8 cellular contexts compared by ENCODE assay signal in genomic region chr3:100709840-100710235, GRCh38. TPM values are rescaled to one million over a fixed set of nuclear protein-coding genes. Genes with fewer than 3 reads are reported as not detected.
A peak's percentile ranks its signal among the peaks of the same experiment; 100 is the strongest.
DNase-seq lines count a peak whose midpoint lies in the region; ATAC-seq, FAIRE-seq and TF ChIP-seq lines count a peak whose summit lies in the region.

No MANE protein-coding gene starts in this region.

- H3K79me1 ChIP-seq in neuronal stem cell (ENCODE audit: low read depth, low read length), result peaks cover 2% of the 10 kb centered on the region

- no peak for TF ChIP-seq POLR2A in uterus (IDR thresholded peaks at IDR 0.05)

- H3K14ac ChIP-seq in neuronal stem cell (ENCODE audit: low read length), result no peak overlapping the region

- H3K23ac ChIP-seq in neuronal stem cell (ENCODE audit: low read depth, low read length, poor library complexity), result peak overlapping the region; percentile 95

- H3K9me3 ChIP-seq in neuronal stem cell (replicated peaks in 1 of 2; ENCODE audit: control insufficient read depth in 2 of 2, insufficient read depth in 1 of 2, low read depth in 1 of 2, low read length in 2 of 2) (peaks cover 2 to 6% of the 10 kb centered on the region in 2 donors), uterus (no peaks in the 10 kb centered on the region)

- no peak overlapping the region for H3K4ac ChIP-seq in neuronal stem cell (ENCODE audit: low read length)

- peak overlapping the region; percentile 78 to 97 for H3K4me3 ChIP-seq in neuronal stem cell (ENCODE audit: low read length in 2 of 2)
- peak overlapping the region; percentile 83 to 87 for H3K4me3 ChIP-seq in uterus

- no peak overlapping the region for H2BK120ac ChIP-seq in neuronal stem cell (ENCODE audit: low read depth, low read length)

- ATAC-seq in GM18511 (IDR thresholded peaks at IDR 0.05; ENCODE audit: unreplicated experiment), result no peak

- peak overlapping the region; percentile 90 for H2AFZ ChIP-seq in neuronal stem cell (ENCODE audit: low read length)

- H2BK15ac ChIP-seq in neuronal stem cell (ENCODE audit: low read length), result no peak overlapping the region

- peak overlapping the region; percentile 99 for H3K18ac ChIP-seq in neuronal stem cell (ENCODE audit: low read length)

- H4K91ac ChIP-seq in neuronal stem cell (ENCODE audit: low read depth, low read length, poor library complexity), result no peak overlapping the region

- H3K27ac ChIP-seq in neuronal stem cell (replicated peaks; ENCODE audit: low read length), result peak overlapping the region; percentile 99
- H3K27ac ChIP-seq in uterus, result peak overlapping the region; percentile 95 to 98

- H3K4me2 ChIP-seq in neuronal stem cell (ENCODE audit: insufficient read depth, low read length, poor library complexity, severe bottlenecking), result peak overlapping the region; percentile 64

- H2BK5ac ChIP-seq in neuronal stem cell (ENCODE audit: low read length), result peak overlapping the region; percentile 96

- intact Hi-C loops in uterus (cut with DNase I; ENCODE audit: low total_unique reads), result no loop called here

- DNase-seq in 8988T, result peak; percentile 14
- peak; percentile 1 for DNase-seq in GM18507 (ENCODE audit: extremely low spot score, insufficient read length, low read depth)
- DNase-seq in NCI-H82 treated with DMSO at 0.1 percent for 48 hours (lab: John Stamatoyannopoulos, UW; ENCODE audit: unreplicated experiment), result peak; percentile 69
- peak; percentile 20 for DNase-seq in activated effector memory CD4-positive, alpha-beta T cell treated with Interleukin-2 at 50 U/mL for 16 hours
- DNase-seq in globus pallidus (ENCODE audit: low spot score), result peak; percentile 24
- peak; percentile 66 for DNase-seq in neuronal stem cell (ENCODE audit: low spot score)
- DNase-seq in uterus, result peak; percentile 26 to 43

- H3K9ac ChIP-seq in neuronal stem cell (ENCODE audit: low read depth, low read length, poor library complexity), result peak overlapping the region; percentile 98

- H3K27me3 ChIP-seq in neuronal stem cell (ENCODE audit: control insufficient read depth in 3 of 3, insufficient read depth in 3 of 3, low read depth in 1 of 3, low read length in 3 of 3) (peaks cover 0 to 8% (median 0%) of the 10 kb centered on the region in 3 experiments), uterus (no peaks in the 10 kb centered on the region)

- H3K4me1 ChIP-seq in neuronal stem cell (ENCODE audit: control insufficient read depth in 2 of 2, insufficient read depth in 1 of 2, low read depth in 1 of 2, low read length in 2 of 2) (peaks cover 2% of the 10 kb centered on the region in 2 donors), uterus (peaks cover 0 to 8% of the 10 kb centered on the region in 2 donors)

- no CpG with 5 or more reads among the region's 23 CpGs for WGBS in neuronal stem cell (ENCODE audit: extremely low coverage in 2 of 2, insufficient read length in 2 of 2, insufficient replicate concordance in 1 of 2), 2 donors

- no peak overlapping the region for H4K8ac ChIP-seq in neuronal stem cell (ENCODE audit: low read depth, low read length)

- no peak for TF ChIP-seq CTCF in uterus (IDR thresholded peaks at IDR 0.05)

- H2BK12ac ChIP-seq in neuronal stem cell (ENCODE audit: low read length), result no peak overlapping the region

- FAIRE-seq in GM18507 (lab: Jason Lieb, UNC), result no peak

- H2AK5ac ChIP-seq in neuronal stem cell (ENCODE audit: low read depth, low read length), result no peak overlapping the region

- H3K36me3 ChIP-seq in neuronal stem cell (replicated peaks in 1 of 2; ENCODE audit: control insufficient read depth in 2 of 2, insufficient read depth in 2 of 2, low read length in 2 of 2) (peaks cover 0 to 41% of the 10 kb centered on the region in 2 donors), uterus (no peaks in the 10 kb centered on the region)

RNA-seq across cellular contexts. Expression of gene TFG, which starts 0.5 kb away (rescaled TPM):
- polyA plus RNA-seq in neuronal stem cell (2013, experiment 1 of 2), result 110 TPM
- polyA plus RNA-seq in neuronal stem cell (2013, experiment 2 of 2), result 110 TPM
- total RNA-seq in uterus, result 100 to 1,000 TPM in 1 of 4 donors, 10 to 100 TPM in 3; 36.6 to 133 (median 61.7) TPM

Comparison
In these comparisons a context has a peak if more than half of its experiments do, and no peak if none do; other contexts are left out.
1. DNase-seq: peak in every context shown above with its lines; median percentile 69 in NCI-H82 treated with DMSO at 0.1 percent for 48 hours; 66 in neuronal stem cell; 34 in uterus; 24 in globus pallidus; 20 in activated effector memory CD4-positive, alpha-beta T cell treated with Interleukin-2 at 50 U/mL for 16 hours; 14 in 8988T; 1 in GM18507.